In the genomic region with DNA sequence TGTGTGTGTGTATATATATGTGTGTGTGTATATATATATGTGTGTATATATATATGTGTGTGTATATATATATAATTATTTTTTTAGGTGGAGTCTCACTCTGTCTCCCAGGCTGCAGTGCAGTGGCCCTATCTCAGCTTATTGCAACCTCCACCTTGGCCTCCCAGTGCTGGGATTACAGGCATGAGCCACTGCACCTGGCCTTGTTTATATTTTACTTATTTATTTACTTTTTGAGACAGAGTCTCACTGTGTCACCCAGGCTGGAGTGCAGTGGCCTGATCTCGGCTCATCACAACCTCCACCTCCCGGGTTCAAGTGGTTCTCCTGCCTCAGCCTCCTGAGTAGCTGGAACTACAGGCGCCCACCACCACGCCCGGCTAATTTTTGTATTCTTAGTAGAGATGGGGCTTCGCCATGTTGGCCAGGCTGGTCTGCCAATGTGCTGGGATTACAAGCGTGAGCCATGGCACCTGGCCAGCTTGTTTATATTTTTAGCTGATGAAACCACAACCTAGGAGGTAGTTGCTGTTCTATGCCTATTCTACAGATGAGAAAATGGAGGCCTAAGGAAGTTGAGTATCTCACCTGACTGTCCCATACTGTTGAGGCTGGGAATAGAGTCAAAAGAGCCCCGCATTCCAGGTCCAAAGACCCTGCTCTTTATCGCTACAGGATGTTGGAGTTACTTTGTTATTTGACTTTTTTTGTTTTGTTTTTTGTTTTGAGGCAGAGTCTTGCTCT, we compare ENCODE assay signal across 9 cellular contexts. TPM values are rescaled to one million over a fixed set of nuclear protein-coding genes. Genes with fewer than 3 reads are reported as not detected.
A peak's percentile ranks its signal among the peaks of the same experiment; 100 is the strongest.
DNase-seq lines count a peak whose midpoint lies in the region; ATAC-seq, FAIRE-seq and TF ChIP-seq lines count a peak whose summit lies in the region.
"Not testable (repeated sequence)": the region's sequence is repeated elsewhere in the genome, so short reads cannot be mapped to it uniquely, and the experiment has no call there.
"Had no signal": no experiment of that assay in that cellular context is flagged by ENCODE, and none has a peak within 500 bp of the region (broad histone marks: within the 10 kb centered on the region; RNA-seq: fewer than 3 reads in every experiment).

No MANE protein-coding gene starts in this region.

- H3K9me3 ChIP-seq in OCI-LY1 (ENCODE audit: low read length); HepG2 (ENCODE audit: low read length): not testable (repeated sequence)

- not testable (repeated sequence) for H3K9ac ChIP-seq in OCI-LY1 (ENCODE audit: low read length); HepG2 (ENCODE audit: insufficient read depth, low read depth, low read length)

- intact Hi-C loops in HepG2 (cut with micrococcal nuclease; ENCODE audit: unreplicated experiment), result not testable (repeated sequence)

- H4K20me1 ChIP-seq in OCI-LY1 (ENCODE audit: insufficient read depth, low read length); HepG2 (ENCODE audit: insufficient read depth, low read length): not testable (repeated sequence)

- FAIRE-seq in HepG2 (lab: Jason Lieb, UNC), result not testable (repeated sequence)

- not testable (repeated sequence) for BruUV-seq in HepG2 (replicated peaks; lab: Mats Ljungman, UMichigan)

- not testable (repeated sequence) for H3K27me3 ChIP-seq in OCI-LY1 (ENCODE audit: insufficient read depth, low read length); HepG2 (ENCODE audit: control insufficient read depth in 1 of 2, insufficient read depth in 2 of 2, low read length in 2 of 2)

- not testable (repeated sequence) for H2AFZ ChIP-seq in OCI-LY1 (ENCODE audit: low read length); HepG2 (ENCODE audit: low read length)

- TF ChIP-seq POLR2A in HepG2 (IDR thresholded peaks at IDR 0.05; ENCODE audit: insufficient read depth in 1 of 2, low read depth in 2 of 2, low read length in 2 of 2), result not testable (repeated sequence)

- not testable (repeated sequence) for H3K9me2 ChIP-seq in OCI-LY1 (ENCODE audit: low read depth, low read length)

- H3F3A ChIP-seq in OCI-LY1 (ENCODE audit: insufficient read depth, low read length), result not testable (repeated sequence)

- H3K4me3 ChIP-seq in OCI-LY1 (ENCODE audit: low read depth, low read length, poor library complexity, severe bottlenecking); HepG2 (replicated peaks in 1 of 3; ENCODE audit: insufficient read depth in 1 of 3, low read depth in 2 of 3, low read length in 3 of 3): not testable (repeated sequence)

- 51% methylated on average over 9 of the region's 9 CpGs for WGBS in HepG2 (ENCODE audit: low lambda C conversion rate)

- H3K36me3 ChIP-seq in OCI-LY1 (ENCODE audit: insufficient read depth, low read length); HepG2 (replicated peaks in 1 of 2; ENCODE audit: control insufficient read depth in 1 of 2, insufficient read depth in 2 of 2, low read length in 2 of 2): not testable (repeated sequence)

- TF ChIP-seq RAD21 in HepG2 (CRISPR knock-in tag; IDR thresholded peaks at IDR 0.05), result not testable (repeated sequence)

- H3K27ac ChIP-seq in OCI-LY1 (ENCODE audit: low read depth, low read length, poor library complexity, severe bottlenecking), result peak overlapping the region; percentile 71
- H3K27ac ChIP-seq in angular gyrus (ENCODE audit: low read depth, low read length), result peak overlapping the region; percentile 97
- peak overlapping the region; percentile 98 for H3K27ac ChIP-seq in caudate nucleus (ENCODE audit: low read depth, low read length)
- H3K27ac ChIP-seq in HepG2 (ENCODE audit: extremely low read length, insufficient read depth, low read length), result not testable (repeated sequence)
- H3K27ac ChIP-seq in substantia nigra (ENCODE audit: low read depth, low read length, poor library complexity, severe bottlenecking), result peak overlapping the region; percentile 98

- not testable (repeated sequence) for TF ChIP-seq CTCF in OCI-LY1 (IDR thresholded peaks at IDR 0.05; ENCODE audit: low read length); HepG2 (CRISPR knock-in tag; IDR thresholded peaks at IDR 0.05)

- H3K79me2 ChIP-seq in OCI-LY1 (ENCODE audit: insufficient read depth, low read length); HepG2 (ENCODE audit: insufficient read depth, low read length): not testable (repeated sequence)

- POLR2A ChIA-PET in HepG2 (lab: Yijun Ruan, JAX), result interaction anchor here (1.3 kb wide), 1 partner anchor 9 kb away, joined by 3 read pairs; no protein-coding TSS in a partner anchor

- not testable (repeated sequence) for TF ChIP-seq EP300 in HepG2 (IDR thresholded peaks at IDR 0.05; ENCODE audit: low read depth in 2 of 2, low read length in 2 of 2); HepG2 (CRISPR knock-in tag; IDR thresholded peaks at IDR 0.05; ENCODE audit: borderline replicate concordance)

- peaks cover 38% of the 10 kb centered on the region for H3K4me1 ChIP-seq in OCI-LY1 (ENCODE audit: insufficient read depth, low read length, severe bottlenecking)
- peaks cover 45% of the 10 kb centered on the region for H3K4me1 ChIP-seq in HepG2 (ENCODE audit: insufficient read depth, low read length)

- ATAC-seq in HepG2, result not testable (repeated sequence)

- CTCF ChIA-PET in HepG2 (lab: Yijun Ruan, JAX; ENCODE audit: low intra/inter-chr PET ratio, low total read pairs), result not testable (repeated sequence)

- in situ Hi-C loops in G401 (cut with HindIII; ENCODE audit: low sequenced_read_pairs); HepG2 (cut with HindIII; ENCODE audit: extremely low pct_ligation_motif_present, low pct_unique_long_range_greater_than_20kb): not testable (repeated sequence)

- DNase-seq in G401 (ENCODE audit: low spot score), result peak; percentile 54
- peak in 1 of 61 donors; percentile 20 for DNase-seq in caudate nucleus (lab: John Stamatoyannopoulos, UW)
- not testable (repeated sequence) for DNase-seq in HepG2 (ENCODE audit: low spot score)
- DNase-seq in substantia nigra (lab: John Stamatoyannopoulos, UW), result peak in 2 of 49 donors; percentile 20 to 63

- H3K4me2 ChIP-seq in OCI-LY1 (ENCODE audit: low read length); HepG2 (ENCODE audit: low read depth, low read length): not testable (repeated sequence)

RNA-seq across cellular contexts. Expression of a gene that starts 6.1 kb away (rescaled TPM):
- total RNA-seq in G401 (2014; rRNA removed; shearing (Covaris generic)), result 2.1 and 3.3 TPM in 2 replicates
- not detected in 2 replicates for total RNA-seq in HepG2 (2016; rRNA removed; fragmentation: Illumina TruSeq; extraction: Trizol)
- not detected in 2 replicates for total RNA-seq in HepG2 (2016; cell fraction: cytosol; rRNA removed; fragmentation: Illumina TruSeq; extraction: Trizol; ENCODE audit: low read depth)
- total RNA-seq in HepG2 (2016; cell fraction: insoluble cytoplasmic fraction; rRNA removed; fragmentation: Illumina TruSeq; extraction: Trizol), result not detected in 2 replicates
- not detected in 2 replicates for total RNA-seq in HepG2 (2016; cell fraction: membrane; rRNA removed; fragmentation: Illumina TruSeq; extraction: Trizol)
- total RNA-seq in HepG2 (2016; cell fraction: nucleus; rRNA removed; fragmentation: Illumina TruSeq; extraction: Trizol), result not detected in 2 replicates
- polyA plus RNA-seq in HepG2 (2011; rRNA removed), result 0.21 TPM in 1 of 2 replicates, not detected in the other
- 0.18 TPM in 1 of 2 replicates, not detected in the other for polyA plus RNA-seq in HepG2 (2011; cell fraction: cytosol; rRNA removed)
- 0.12 TPM in 1 of 2 replicates, not detected in the other for polyA plus RNA-seq in HepG2 (2011; cell fraction: nucleus; rRNA removed)
- polyA plus RNA-seq in HepG2 (2012), result 0.16 and 0.45 TPM in 2 replicates
- not detected in 2 replicates for polyA plus RNA-seq in HepG2 (2016; cell fraction: cytosol; fragmentation: Illumina TruSeq; extraction: Trizol; ENCODE audit: low read depth)
- not detected in 2 replicates for polyA plus RNA-seq in HepG2 (2016; cell fraction: insoluble cytoplasmic fraction; fragmentation: Illumina TruSeq; extraction: Trizol; ENCODE audit: low read depth)
- 0.09 TPM in 1 of 2 replicates, not detected in the other for polyA plus RNA-seq in HepG2 (2016; cell fraction: membrane; fragmentation: Illumina TruSeq; extraction: Trizol; ENCODE audit: low read depth)
- not detected in 2 replicates for polyA plus RNA-seq in HepG2 (2016; cell fraction: nucleus; fragmentation: Illumina TruSeq; extraction: Trizol; ENCODE audit: insufficient read depth, low read depth)
- polyA minus RNA-seq in HepG2 (2011; rRNA and poly(A)+ RNA removed; ENCODE audit: low replicate concordance), result 1.1 TPM in 1 of 2 replicates, not detected in the other
- not detected in 2 replicates for polyA minus RNA-seq in HepG2 (2011; cell fraction: cytosol; rRNA and poly(A)+ RNA removed)
- 0.26 TPM in 1 of 2 replicates, not detected in the other for polyA minus RNA-seq in HepG2 (2011; cell fraction: nucleus; rRNA and poly(A)+ RNA removed)
- total RNA-seq: HFFc6, IMR-90 had no signal
- polyA plus RNA-seq: IMR-90 had no signal

RNA-seq across cellular contexts. Expression of a gene that starts 22.6 kb away (rescaled TPM):
- total RNA-seq in G401 (2014; rRNA removed; shearing (Covaris generic)), result 39.0 and 60.2 TPM in 2 replicates
- 0.20 and 1.0 TPM in 2 replicates for total RNA-seq in HepG2 (2016; rRNA removed; fragmentation: Illumina TruSeq; extraction: Trizol)
- total RNA-seq in HepG2 (2016; cell fraction: cytosol; rRNA removed; fragmentation: Illumina TruSeq; extraction: Trizol; ENCODE audit: low read depth), result 0.26 and 0.30 TPM in 2 replicates
- 0.25 and 0.84 TPM in 2 replicates for total RNA-seq in HepG2 (2016; cell fraction: insoluble cytoplasmic fraction; rRNA removed; fragmentation: Illumina TruSeq; extraction: Trizol)
- total RNA-seq in HepG2 (2016; cell fraction: membrane; rRNA removed; fragmentation: Illumina TruSeq; extraction: Trizol), result 0.49 and 0.62 TPM in 2 replicates
- total RNA-seq in HepG2 (2016; cell fraction: nucleus; rRNA removed; fragmentation: Illumina TruSeq; extraction: Trizol), result 0.78 and 0.90 TPM in 2 replicates
- 1.5 and 1.8 TPM in 2 replicates for polyA plus RNA-seq in HepG2 (2011; rRNA removed)
- polyA plus RNA-seq in HepG2 (2011; cell fraction: cytosol; rRNA removed), result 1.0 and 1.7 TPM in 2 replicates
- polyA plus RNA-seq in HepG2 (2011; cell fraction: nucleus; rRNA removed), result 1.2 and 1.4 TPM in 2 replicates
- 1.5 and 2.6 TPM in 2 replicates for polyA plus RNA-seq in HepG2 (2012)
- polyA plus RNA-seq in HepG2 (2016; cell fraction: cytosol; fragmentation: Illumina TruSeq; extraction: Trizol; ENCODE audit: low read depth), result 0.10 and 0.31 TPM in 2 replicates
- 0.24 and 0.45 TPM in 2 replicates for polyA plus RNA-seq in HepG2 (2016; cell fraction: insoluble cytoplasmic fraction; fragmentation: Illumina TruSeq; extraction: Trizol; ENCODE audit: low read depth)
- 0.22 and 0.38 TPM in 2 replicates for polyA plus RNA-seq in HepG2 (2016; cell fraction: membrane; fragmentation: Illumina TruSeq; extraction: Trizol; ENCODE audit: low read depth)
- polyA plus RNA-seq in HepG2 (2016; cell fraction: nucleus; fragmentation: Illumina TruSeq; extraction: Trizol; ENCODE audit: insufficient read depth, low read depth), result 1.9 and 2.1 TPM in 2 replicates
- 1.4 and 15.3 TPM in 2 replicates for polyA minus RNA-seq in HepG2 (2011; rRNA and poly(A)+ RNA removed; ENCODE audit: low replicate concordance)
- 0.40 and 1.7 TPM in 2 replicates for polyA minus RNA-seq in HepG2 (2011; cell fraction: cytosol; rRNA and poly(A)+ RNA removed)
- polyA minus RNA-seq in HepG2 (2011; cell fraction: nucleus; rRNA and poly(A)+ RNA removed), result 1.2 and 1.5 TPM in 2 replicates
- total RNA-seq: IMR-90 had no signal

RNA-seq across cellular contexts. Expression of a gene that starts 26.6 kb away (rescaled TPM):
- total RNA-seq in G401 (2014; rRNA removed; shearing (Covaris generic)), result not detected in 2 replicates
- total RNA-seq in HepG2 (2016; rRNA removed; fragmentation: Illumina TruSeq; extraction: Trizol), result 0.04 TPM in 1 of 2 replicates, not detected in the other
- not detected in 2 replicates for total RNA-seq in HepG2 (2016; cell fraction: cytosol; rRNA removed; fragmentation: Illumina TruSeq; extraction: Trizol; ENCODE audit: low read depth)
- total RNA-seq in HepG2 (2016; cell fraction: insoluble cytoplasmic fraction; rRNA removed; fragmentation: Illumina TruSeq; extraction: Trizol), result 0.15 and 0.17 TPM in 2 replicates
- 0.21 TPM in 1 of 2 replicates, not detected in the other for total RNA-seq in HepG2 (2016; cell fraction: membrane; rRNA removed; fragmentation: Illumina TruSeq; extraction: Trizol)
- 0.13 TPM in 1 of 2 replicates, not detected in the other for total RNA-seq in HepG2 (2016; cell fraction: nucleus; rRNA removed; fragmentation: Illumina TruSeq; extraction: Trizol)
- 0.73 and 0.90 TPM in 2 replicates for polyA plus RNA-seq in HepG2 (2011; rRNA removed)
- polyA plus RNA-seq in HepG2 (2011; cell fraction: cytosol; rRNA removed), result 0.44 and 0.58 TPM in 2 replicates
- 1.4 and 1.9 TPM in 2 replicates for polyA plus RNA-seq in HepG2 (2011; cell fraction: nucleus; rRNA removed)
- polyA plus RNA-seq in HepG2 (2012), result 6.9 and 8.3 TPM in 2 replicates
- 0.07 and 0.09 TPM in 2 replicates for polyA plus RNA-seq in HepG2 (2016; cell fraction: cytosol; fragmentation: Illumina TruSeq; extraction: Trizol; ENCODE audit: low read depth)
- 0.15 and 0.23 TPM in 2 replicates for polyA plus RNA-seq in HepG2 (2016; cell fraction: insoluble cytoplasmic fraction; fragmentation: Illumina TruSeq; extraction: Trizol; ENCODE audit: low read depth)
- polyA plus RNA-seq in HepG2 (2016; cell fraction: membrane; fragmentation: Illumina TruSeq; extraction: Trizol; ENCODE audit: low read depth), result 0.22 and 0.23 TPM in 2 replicates
- polyA plus RNA-seq in HepG2 (2016; cell fraction: nucleus; fragmentation: Illumina TruSeq; extraction: Trizol; ENCODE audit: insufficient read depth, low read depth), result 0.51 and 1.3 TPM in 2 replicates
- polyA minus RNA-seq in HepG2 (2011; rRNA and poly(A)+ RNA removed; ENCODE audit: low replicate concordance), result 0.14 and 0.19 TPM in 2 replicates
- not detected in 2 replicates for polyA minus RNA-seq in HepG2 (2011; cell fraction: cytosol; rRNA and poly(A)+ RNA removed)
- polyA minus RNA-seq in HepG2 (2011; cell fraction: nucleus; rRNA and poly(A)+ RNA removed), result 0.13 and 0.87 TPM in 2 replicates
- total RNA-seq: HFFc6, IMR-90 had no signal
- polyA plus RNA-seq: IMR-90 had no signal

RNA-seq across cellular contexts. Expression of a gene that starts 44.1 kb away (rescaled TPM):
- 1.9 TPM in 1 of 2 replicates, not detected in the other for total RNA-seq in G401 (2014; rRNA removed; shearing (Covaris generic))
- 21.9 and 25.6 TPM in 2 replicates for total RNA-seq in HepG2 (2016; rRNA removed; fragmentation: Illumina TruSeq; extraction: Trizol)
- 34.9 and 45.5 TPM in 2 replicates for total RNA-seq in HepG2 (2016; cell fraction: cytosol; rRNA removed; fragmentation: Illumina TruSeq; extraction: Trizol; ENCODE audit: low read depth)
- 20.4 and 26.4 TPM in 2 replicates for total RNA-seq in HepG2 (2016; cell fraction: insoluble cytoplasmic fraction; rRNA removed; fragmentation: Illumina TruSeq; extraction: Trizol)
- total RNA-seq in HepG2 (2016; cell fraction: membrane; rRNA removed; fragmentation: Illumina TruSeq; extraction: Trizol), result 39.1 and 47.5 TPM in 2 replicates
- total RNA-seq in HepG2 (2016; cell fraction: nucleus; rRNA removed; fragmentation: Illumina TruSeq; extraction: Trizol), result 16.4 and 16.8 TPM in 2 replicates
- polyA plus RNA-seq in HepG2 (2011; rRNA removed), result 10.6 and 12.5 TPM in 2 replicates
- polyA plus RNA-seq in HepG2 (2011; cell fraction: cytosol; rRNA removed), result 13.5 and 23.8 TPM in 2 replicates
- polyA plus RNA-seq in HepG2 (2011; cell fraction: nucleus; rRNA removed), result 15.9 and 16.5 TPM in 2 replicates
- 5.0 and 7.1 TPM in 2 replicates for polyA plus RNA-seq in HepG2 (2012)
- 39.3 and 47.3 TPM in 2 replicates for polyA plus RNA-seq in HepG2 (2016; cell fraction: cytosol; fragmentation: Illumina TruSeq; extraction: Trizol; ENCODE audit: low read depth)
- 17.8 and 19.5 TPM in 2 replicates for polyA plus RNA-seq in HepG2 (2016; cell fraction: insoluble cytoplasmic fraction; fragmentation: Illumina TruSeq; extraction: Trizol; ENCODE audit: low read depth)
- 32.7 and 32.9 TPM in 2 replicates for polyA plus RNA-seq in HepG2 (2016; cell fraction: membrane; fragmentation: Illumina TruSeq; extraction: Trizol; ENCODE audit: low read depth)
- polyA plus RNA-seq in HepG2 (2016; cell fraction: nucleus; fragmentation: Illumina TruSeq; extraction: Trizol; ENCODE audit: insufficient read depth, low read depth), result 21.1 and 24.5 TPM in 2 replicates
- polyA minus RNA-seq in HepG2 (2011; rRNA and poly(A)+ RNA removed; ENCODE audit: low replicate concordance), result 4.1 and 21.4 TPM in 2 replicates
- polyA minus RNA-seq in HepG2 (2011; cell fraction: cytosol; rRNA and poly(A)+ RNA removed), result 6.7 and 8.7 TPM in 2 replicates
- polyA minus RNA-seq in HepG2 (2011; cell fraction: nucleus; rRNA and poly(A)+ RNA removed), result 3.2 and 4.1 TPM in 2 replicates
- total RNA-seq: HFFc6, HT1080, IMR-90 had no signal
- polyA plus RNA-seq: IMR-90 had no signal

RNA-seq across cellular contexts. Expression of a gene that starts 48.6 kb away (rescaled TPM):
- total RNA-seq in G401 (2014; rRNA removed; shearing (Covaris generic)), result 57.6 and 60.6 TPM in 2 replicates
- 15.2 and 16.5 TPM in 2 replicates for total RNA-seq in HepG2 (2016; rRNA removed; fragmentation: Illumina TruSeq; extraction: Trizol)
- total RNA-seq in HepG2 (2016; cell fraction: cytosol; rRNA removed; fragmentation: Illumina TruSeq; extraction: Trizol; ENCODE audit: low read depth), result 26.3 and 28.9 TPM in 2 replicates
- total RNA-seq in HepG2 (2016; cell fraction: insoluble cytoplasmic fraction; rRNA removed; fragmentation: Illumina TruSeq; extraction: Trizol), result 13.3 and 14.6 TPM in 2 replicates
- total RNA-seq in HepG2 (2016; cell fraction: membrane; rRNA removed; fragmentation: Illumina TruSeq; extraction: Trizol), result 50.4 and 52.4 TPM in 2 replicates
- total RNA-seq in HepG2 (2016; cell fraction: nucleus; rRNA removed; fragmentation: Illumina TruSeq; extraction: Trizol), result 9.1 and 11.0 TPM in 2 replicates
- polyA plus RNA-seq in HepG2 (2011; rRNA removed), result 12.4 and 13.2 TPM in 2 replicates
- 12.8 and 15.5 TPM in 2 replicates for polyA plus RNA-seq in HepG2 (2011; cell fraction: cytosol; rRNA removed)
- 19.1 and 20.9 TPM in 2 replicates for polyA plus RNA-seq in HepG2 (2011; cell fraction: nucleus; rRNA removed)
- 19.4 and 21.6 TPM in 2 replicates for polyA plus RNA-seq in HepG2 (2012)
- 47.4 and 51.9 TPM in 2 replicates for polyA plus RNA-seq in HepG2 (2016; cell fraction: cytosol; fragmentation: Illumina TruSeq; extraction: Trizol; ENCODE audit: low read depth)
- polyA plus RNA-seq in HepG2 (2016; cell fraction: insoluble cytoplasmic fraction; fragmentation: Illumina TruSeq; extraction: Trizol; ENCODE audit: low read depth), result 30.3 and 41.9 TPM in 2 replicates
- 83.9 and 107 TPM in 2 replicates for polyA plus RNA-seq in HepG2 (2016; cell fraction: membrane; fragmentation: Illumina TruSeq; extraction: Trizol; ENCODE audit: low read depth)
- polyA plus RNA-seq in HepG2 (2016; cell fraction: nucleus; fragmentation: Illumina TruSeq; extraction: Trizol; ENCODE audit: insufficient read depth, low read depth), result 30.2 and 30.9 TPM in 2 replicates
- 16.3 and 18.2 TPM in 2 replicates for polyA minus RNA-seq in HepG2 (2011; rRNA and poly(A)+ RNA removed; ENCODE audit: low replicate concordance)
- polyA minus RNA-seq in HepG2 (2011; cell fraction: cytosol; rRNA and poly(A)+ RNA removed), result 13.7 and 14.5 TPM in 2 replicates
- polyA minus RNA-seq in HepG2 (2011; cell fraction: nucleus; rRNA and poly(A)+ RNA removed), result 5.0 and 5.5 TPM in 2 replicates

Comparison
In these comparisons a context has a peak if more than half of its experiments do, and no peak if none do; other contexts are left out.
1. RNA of a gene that starts 22.6 kb away (total RNA-seq): 39.0 to 60.2 TPM in G401; 0.20 to 1.0 TPM in HepG2; every median in the first group is over 10 times any median in the second.